ENCODE assay signal across 13 cellular contexts in the genomic region with DNA sequence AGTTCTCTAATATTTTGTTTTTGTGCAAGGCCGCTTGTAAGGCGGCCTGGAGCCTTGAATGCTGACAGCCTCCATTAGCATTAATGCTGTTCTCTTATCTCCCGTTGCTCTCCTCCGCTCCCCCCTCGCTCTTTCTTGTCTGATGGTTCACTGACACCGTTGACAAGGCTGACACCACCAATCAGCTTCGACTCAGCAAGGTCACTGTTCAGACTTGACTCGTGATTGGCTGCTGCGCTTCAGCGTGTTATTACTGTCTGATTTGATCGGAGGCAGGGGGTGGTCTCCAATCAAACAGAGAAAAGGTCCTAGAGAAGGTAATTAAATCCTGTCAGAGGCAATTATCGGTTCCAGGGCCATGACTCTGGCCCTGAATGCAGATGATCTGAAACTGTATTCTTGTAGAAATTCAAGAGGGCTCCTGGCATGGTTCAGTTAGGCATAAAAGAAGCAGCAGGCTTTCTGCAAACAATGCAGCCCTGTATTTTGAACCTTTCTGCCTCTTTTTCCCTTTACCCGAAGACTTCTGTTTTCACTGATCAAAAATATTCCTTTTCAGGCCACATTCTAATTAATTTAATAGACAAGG. TPM values are rescaled to one million over a fixed set of nuclear protein-coding genes. Genes with fewer than 3 reads are reported as not detected.
DNase-seq lines count a peak whose midpoint lies in the region; TF ChIP-seq lines count a peak whose summit lies in the region.
"Had no signal": no experiment of that assay in that cellular context is flagged by ENCODE, and none has a peak within 500 bp of the region (broad histone marks: within the 10 kb centered on the region; RNA-seq: fewer than 3 reads in every experiment).

No MANE protein-coding gene starts in this region.

- no peak overlapping the region for H4K5ac ChIP-seq in H9 (ENCODE audit: insufficient read length, low read depth, low read length)

- no peaks in the 10 kb centered on the region for H3K79me1 ChIP-seq in H9 (ENCODE audit: insufficient read depth, low read depth, low read length, poor library complexity, severe bottlenecking)

- no peak for TF ChIP-seq CTCF in H9 (conservative IDR thresholded peaks at IDR 0.05)
- no peak for TF ChIP-seq CTCF in hepatocyte (IDR thresholded peaks at IDR 0.05; ENCODE audit: poor library complexity)
- no peak for TF ChIP-seq CTCF in progenitor cell of endocrine pancreas (IDR thresholded peaks at IDR 0.05; ENCODE audit: unreplicated experiment)

- no peak overlapping the region for H3K23ac ChIP-seq in H9 (ENCODE audit: insufficient read length, low read depth, low read length)

- H3K27ac Mint-ChIP-seq in H9 (0 out of 7 replicates have a peak overlapping the region, but pooled peaks of 1 of the 3 experiments have one; percentile 44), progenitor cell of endocrine pancreas (no peak overlapping the region)
- H3K27ac Mint-ChIP-seq in activated T-cell treated with anti-CD3 and anti-CD28 coated beads, Interleukin-2, amount 50 U/mL, for 24 hours: no peak overlapping the region

- H3K9me2 ChIP-seq in hepatocyte (replicated peaks; ENCODE audit: insufficient read depth): no peaks in the 10 kb centered on the region

- H3K27me3 ChIP-seq in H9 (ENCODE audit: insufficient read depth, low read length): no peaks in the 10 kb centered on the region
- no peaks in the 10 kb centered on the region for H3K27me3 ChIP-seq in hepatocyte

- no peak overlapping the region for H4K91ac ChIP-seq in H9 (ENCODE audit: insufficient read length, low read depth, low read length)

- no peak overlapping the region for H3K56ac ChIP-seq in H9 (ENCODE audit: insufficient read length, low read depth, low read length)

- no peak overlapping the region for H3K14ac ChIP-seq in H9 (ENCODE audit: insufficient read depth, low read length)

- H2AFZ ChIP-seq in H9 (ENCODE audit: low read length) (no peak overlapping the region), hepatocyte (peak overlapping the region; percentile 9)

- no peak overlapping the region for H3K9ac ChIP-seq in H9 (ENCODE audit: extremely low read depth, insufficient read length, low read length)

- H3K9me3 ChIP-seq in H9 (ENCODE audit: control insufficient read depth, low read depth, low read length) (no peaks in the 10 kb centered on the region), hepatocyte (ENCODE audit: low read depth) (no peaks in the 10 kb centered on the region)

- H3K18ac ChIP-seq in H9 (ENCODE audit: insufficient read length, low read depth, low read length): no peak overlapping the region

- no peak overlapping the region for H2BK20ac ChIP-seq in H9 (ENCODE audit: low read depth, low read length, poor library complexity, severe bottlenecking)

- DNase-seq in H9 (peak; percentile 91), SW480 (ENCODE audit: low spot score) (peak; percentile 51), hepatocyte (ENCODE audit: low spot score) (peak; percentile 19), progenitor cell of endocrine pancreas (ENCODE audit: low spot score, unreplicated experiment) (peak; percentile 11), NCI-H1092 treated with DMSO at 0.1 percent for 48 hours (lab: John Stamatoyannopoulos, UW) (no peak), T-helper 1 cell (no peak), cortex of kidney (lab: John Stamatoyannopoulos, UW) (no peak)
- no peak for DNase-seq in activated T-cell treated with anti-CD3 and anti-CD28 coated beads, Interleukin-2, amount 50 U/mL, for 24 hours
- DNase-seq: activated effector memory CD4-positive, alpha-beta T cell treated with anti-CD3 and anti-CD28 coated beads, Interleukin-2, amount 50 U/mL, for 16 hours; DMS 273 treated with DMSO at 0.1 percent for 48 hours; GOT3; NCI-H526 treated with DMSO at 0.1 percent for 48 hours had no signal

- no peak overlapping the region for H2BK15ac ChIP-seq in H9 (ENCODE audit: low read depth, low read length)

- H3K79me2 ChIP-seq in H9 (ENCODE audit: insufficient read depth, low read length) (no peaks in the 10 kb centered on the region), hepatocyte (no peaks in the 10 kb centered on the region)

- H2BK12ac ChIP-seq in H9 (ENCODE audit: insufficient read length, low read depth, low read length): no peak overlapping the region

- H3K4me2 ChIP-seq in H9 (ENCODE audit: insufficient read depth, insufficient read length, low read length): peak overlapping the region; percentile 20
- H3K4me2 ChIP-seq in hepatocyte: peak overlapping the region; percentile 52

- H3T11ph ChIP-seq in H9 (ENCODE audit: low read length): no peak overlapping the region

- no peaks in the 10 kb centered on the region for H3K23me2 ChIP-seq in H9 (ENCODE audit: insufficient read length, low read depth, low read length, poor library complexity, severe bottlenecking)

- H3K4me3 Mint-ChIP-seq in H9 (peak overlapping the region; percentile 36 to 54; a peak in 3 of 5 replicates), progenitor cell of endocrine pancreas (ENCODE audit: low read depth) (peak overlapping the region; percentile 67)
- H3K4me3 Mint-ChIP-seq in activated T-cell treated with anti-CD3 and anti-CD28 coated beads, Interleukin-2, amount 50 U/mL, for 24 hours: no peak overlapping the region

- H2BK5ac ChIP-seq in H9 (ENCODE audit: insufficient read length, low read length): no peak overlapping the region

- H3K27ac ChIP-seq in H9 (ENCODE audit: insufficient read length, low read depth, low read length): no peak overlapping the region
- H3K27ac ChIP-seq in hepatocyte: no peak overlapping the region
- H3K27ac ChIP-seq: epithelial cell of prostate had no signal

- no peaks in the 10 kb centered on the region; a peak in 1 of 7 replicates for H3K36me3 Mint-ChIP-seq in H9 (ENCODE audit: insufficient read depth in 1 of 3, low read depth in 3 of 3)
- H3K36me3 Mint-ChIP-seq in progenitor cell of endocrine pancreas (ENCODE audit: insufficient read depth): no peaks in the 10 kb centered on the region
- H3K36me3 Mint-ChIP-seq in activated T-cell treated with anti-CD3 and anti-CD28 coated beads, Interleukin-2, amount 50 U/mL, for 24 hours (ENCODE audit: low read depth): no peaks in the 10 kb centered on the region

- H4K8ac ChIP-seq in H9 (replicated peaks; ENCODE audit: insufficient read length, low read depth, low read length): no peak overlapping the region

- no peak overlapping the region for H2BK120ac ChIP-seq in H9 (ENCODE audit: low read depth, low read length, poor library complexity, severe bottlenecking)

- H2AK5ac ChIP-seq in H9 (ENCODE audit: insufficient read length, low read length): no peak overlapping the region

- H3K9me3 Mint-ChIP-seq in H9 (no peaks in the 10 kb centered on the region), progenitor cell of endocrine pancreas (ENCODE audit: low read depth) (no peaks in the 10 kb centered on the region)
- peaks cover 9% of the 10 kb centered on the region for H3K9me3 Mint-ChIP-seq in activated T-cell treated with anti-CD3 and anti-CD28 coated beads, Interleukin-2, amount 50 U/mL, for 24 hours

- H3K36me3 ChIP-seq in hepatocyte (replicated peaks; ENCODE audit: insufficient read depth, low read depth): no peaks in the 10 kb centered on the region

- no peaks in the 10 kb centered on the region for H4K20me1 ChIP-seq in H9 (ENCODE audit: control insufficient read depth, insufficient read depth, insufficient read length)
- H4K20me1 ChIP-seq in hepatocyte (ENCODE audit: insufficient read depth, poor library complexity, severe bottlenecking): no peaks in the 10 kb centered on the region

- WGBS in H9 (ENCODE audit: extremely low coverage, insufficient read length, low lambda C conversion rate): no CpG with 5 or more reads among the region's 13 CpGs
- 37% methylated on average over 13 of the region's 13 CpGs for WGBS in hepatocyte (ENCODE audit: low lambda C conversion rate, missing lambda C conversion rate)

- H3K4me1 Mint-ChIP-seq in H9 (peaks cover 12 to 16% of the 10 kb centered on the region in 2 experiments), progenitor cell of endocrine pancreas (ENCODE audit: low read depth) (peaks cover 17% of the 10 kb centered on the region)
- H3K4me1 Mint-ChIP-seq in activated T-cell treated with anti-CD3 and anti-CD28 coated beads, Interleukin-2, amount 50 U/mL, for 24 hours (ENCODE audit: low read depth): no peaks in the 10 kb centered on the region

- H3K4me1 ChIP-seq in H9 (ENCODE audit: insufficient read depth, low read length): no peaks in the 10 kb centered on the region
- H3K4me1 ChIP-seq in hepatocyte (ENCODE audit: insufficient read depth): no peaks in the 10 kb centered on the region

- H3K27me3 Mint-ChIP-seq in H9 (ENCODE audit: low read depth) (no peaks in the 10 kb centered on the region), progenitor cell of endocrine pancreas (no peaks in the 10 kb centered on the region)
- H3K27me3 Mint-ChIP-seq in activated T-cell treated with anti-CD3 and anti-CD28 coated beads, Interleukin-2, amount 50 U/mL, for 24 hours: peaks cover 4% of the 10 kb centered on the region

- no peak overlapping the region for H3K4ac ChIP-seq in H9 (ENCODE audit: low read depth, low read length)

- no peak overlapping the region for H3K4me3 ChIP-seq in hepatocyte

RNA-seq across cellular contexts. Expression of gene MPPED2, which starts 49.3 kb away (rescaled TPM):
- total RNA-seq in H9 (2021) (2.6 and 4.7 TPM in 2 replicates), hepatocyte (7.5 and 7.6 TPM in 2 replicates), progenitor cell of endocrine pancreas (25.9 and 32.8 TPM in 2 replicates)
- polyA plus RNA-seq in hepatocyte: 7.0 and 7.9 TPM in 2 replicates

Comparison
In these comparisons a context has a peak if more than half of its experiments do, and no peak if none do; other contexts are left out.
1. DNase-seq: peak in H9 (single experiment), SW480 (single experiment), hepatocyte (single experiment) and progenitor cell of endocrine pancreas (single experiment); none in NCI-H1092 treated with DMSO at 0.1 percent for 48 hours (single experiment), activated T-cell treated with anti-CD3 and anti-CD28 coated beads, Interleukin-2, amount 50 U/mL, for 24 hours (single experiment), T-helper 1 cell (0 of 5) and cortex of kidney (single experiment).